ENCODE assay signal across 8 cellular contexts in the genomic region with DNA sequence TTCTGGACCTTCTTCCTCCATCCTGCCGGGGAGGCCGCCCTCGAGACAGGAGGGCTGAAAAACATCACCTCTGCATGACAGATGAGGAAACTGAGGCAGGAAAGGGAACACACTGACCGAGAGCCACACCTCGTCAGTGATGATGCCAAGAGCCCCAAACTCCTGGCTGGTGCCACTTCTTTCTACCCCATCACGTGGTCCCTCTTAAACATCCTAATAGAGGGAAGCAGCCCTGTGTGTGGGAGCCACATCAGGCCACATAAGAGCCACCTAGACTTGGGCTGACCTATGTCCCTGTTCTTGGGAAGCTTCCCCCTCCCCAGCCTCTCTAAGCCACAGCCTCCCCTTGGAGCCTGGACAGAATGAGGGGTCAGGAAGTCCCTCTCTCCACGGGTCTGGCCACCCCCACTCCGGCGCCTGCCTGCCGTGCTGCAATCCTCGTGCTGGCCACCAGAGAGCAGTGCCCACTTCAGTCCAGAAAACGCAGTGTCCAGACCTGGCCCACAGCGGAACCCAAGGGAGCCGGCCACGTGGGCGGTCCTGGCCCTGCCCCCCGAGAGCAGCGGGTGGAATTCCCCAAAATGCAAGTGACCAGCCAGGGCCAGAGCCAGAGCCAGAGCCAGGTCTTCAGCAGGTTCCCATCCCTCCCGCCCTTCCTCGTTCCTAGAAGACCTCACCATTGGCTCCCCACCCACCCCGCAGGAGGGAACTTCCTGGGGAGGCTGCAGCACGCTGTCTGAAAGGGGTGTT. TPM values are rescaled to one million over a fixed set of nuclear protein-coding genes. Genes with fewer than 3 reads are reported as not detected.
DNase-seq lines count a peak whose midpoint lies in the region; ATAC-seq and TF ChIP-seq lines count a peak whose summit lies in the region.

No MANE protein-coding gene starts in this region.

- H3K9me3 Mint-ChIP-seq in osteocyte (ENCODE audit: unreplicated experiment) (no peaks in the 10 kb centered on the region), type B pancreatic cell (no peaks in the 10 kb centered on the region)

- peak; percentile 96 for TF ChIP-seq CTCF in osteocyte (IDR thresholded peaks at IDR 0.05)
- TF ChIP-seq CTCF in type B pancreatic cell (conservative IDR thresholded peaks at IDR 0.05): peak; percentile 97

- H3K4me3 Mint-ChIP-seq in osteocyte (ENCODE audit: unreplicated experiment): no peak overlapping the region
- no peak overlapping the region for H3K4me3 Mint-ChIP-seq in type B pancreatic cell

- H3K36me3 Mint-ChIP-seq in osteocyte (ENCODE audit: unreplicated experiment): peaks cover 6% of the 10 kb centered on the region
- H3K36me3 Mint-ChIP-seq in type B pancreatic cell: no peaks in the 10 kb centered on the region

- peaks cover 6% of the 10 kb centered on the region for H3K4me1 Mint-ChIP-seq in osteocyte (ENCODE audit: unreplicated experiment)
- H3K4me1 Mint-ChIP-seq in type B pancreatic cell (ENCODE audit: unreplicated experiment): peaks cover 7% of the 10 kb centered on the region

- peak; percentile 77 for DNase-seq in NCI-H2171 (lab: John Stamatoyannopoulos, UW)
- no peak for DNase-seq in NCI-H2171 treated with DMSO at 0.1 percent for 48 hours (lab: John Stamatoyannopoulos, UW)
- peak; percentile 60 for DNase-seq in RPMI7951 (ENCODE audit: low read depth)
- peak; percentile 22 for DNase-seq in activated gamma-delta T cell treated with anti-CD3 and anti-CD28 coated beads, Interleukin-2, amount 50 U/mL, for 16 hours (ENCODE audit: low read depth)
- DNase-seq in germinal center (ENCODE audit: low spot score): peak; percentile 71
- DNase-seq in osteocyte (ENCODE audit: extremely low spot score, unreplicated experiment): peak; percentile 91
- DNase-seq in type B pancreatic cell (ENCODE audit: extremely low spot score, unreplicated experiment): no peak

- no peak overlapping the region for H3K27ac Mint-ChIP-seq in osteocyte (ENCODE audit: unreplicated experiment)
- H3K27ac Mint-ChIP-seq in type B pancreatic cell: peak overlapping the region; percentile 21

- ATAC-seq in HG02943 (IDR thresholded peaks at IDR 0.05; ENCODE audit: low read depth, unreplicated experiment): peak; percentile 59

- H3K27me3 Mint-ChIP-seq in osteocyte (ENCODE audit: unreplicated experiment): no peaks in the 10 kb centered on the region
- no peaks in the 10 kb centered on the region for H3K27me3 Mint-ChIP-seq in type B pancreatic cell

RNA-seq across cellular contexts. Expression of gene SARDH, which starts 54.7 kb away (rescaled TPM):
- total RNA-seq in RPMI7951 (2014; rRNA removed; shearing (Covaris generic)): 1.8 and 1.9 TPM in 2 replicates
- 0.21 and 0.56 TPM in 2 replicates for total RNA-seq in osteocyte
- 0.76 and 6.8 TPM in 2 replicates for total RNA-seq in type B pancreatic cell (ENCODE audit: low replicate concordance)

Comparison
In these comparisons a context has a peak if more than half of its experiments do, and no peak if none do; other contexts are left out.
1. DNase-seq: peak in NCI-H2171 (single experiment), RPMI7951 (single experiment), activated gamma-delta T cell treated with anti-CD3 and anti-CD28 coated beads, Interleukin-2, amount 50 U/mL, for 16 hours (single experiment), germinal center (single experiment) and osteocyte (single experiment); none in NCI-H2171 treated with DMSO at 0.1 percent for 48 hours (single experiment) and type B pancreatic cell (single experiment).